ENCODE assay signal across 1 cellular context in the genomic region with DNA sequence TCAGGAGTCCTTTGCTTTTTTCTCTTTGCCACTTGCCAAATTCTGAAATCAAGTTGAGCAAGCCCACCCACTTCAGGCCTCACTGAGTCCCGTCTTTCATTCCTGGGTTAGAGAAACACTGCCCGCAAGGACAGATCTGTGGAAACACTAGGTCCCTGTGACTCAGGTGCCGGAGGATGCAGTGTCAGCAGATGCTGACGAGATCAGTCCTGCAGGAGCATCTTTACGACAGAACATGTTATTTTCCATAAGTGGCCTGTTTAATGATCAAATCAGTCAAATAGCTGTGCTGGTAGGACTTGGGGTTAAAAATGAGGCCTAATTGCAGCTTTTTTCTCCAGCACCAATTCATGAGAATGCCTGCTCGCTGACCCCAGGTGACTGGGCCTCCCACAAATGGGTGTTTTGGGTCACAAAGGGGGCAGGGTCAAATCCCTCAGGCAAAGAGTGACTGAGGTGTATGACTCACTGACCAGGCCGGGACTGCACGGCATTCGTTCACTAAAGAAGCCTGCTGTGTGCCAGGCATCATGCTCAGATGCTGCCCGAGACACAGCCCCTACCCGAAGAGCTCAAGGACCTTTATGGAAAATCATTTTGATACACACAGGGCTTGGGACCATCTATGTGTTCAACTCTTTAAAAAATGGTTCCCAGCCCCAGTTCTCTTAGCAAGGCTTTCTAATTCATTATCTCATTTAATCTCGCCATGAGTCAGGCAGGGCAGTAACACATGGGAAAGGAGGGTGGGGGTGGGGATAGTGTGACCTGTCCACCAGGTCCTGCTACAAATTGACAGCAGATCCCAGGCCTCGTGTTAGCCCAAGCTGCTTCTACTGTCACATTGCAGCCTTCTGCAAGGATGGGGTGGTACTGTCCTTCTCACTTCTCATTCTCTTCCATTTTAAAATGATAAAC.
TF ChIP-seq lines count a peak whose summit lies in the region.

No MANE protein-coding gene starts in this region.

TF ChIP-seq in neural cell, 6 proteins besides CTCF, POLR2A, EP300 and RAD21:
- TF ChIP-seq POLR2AphosphoS5 (IDR thresholded peaks at IDR 0.05), result no peak
- TF ChIP-seq, protein P1, sequence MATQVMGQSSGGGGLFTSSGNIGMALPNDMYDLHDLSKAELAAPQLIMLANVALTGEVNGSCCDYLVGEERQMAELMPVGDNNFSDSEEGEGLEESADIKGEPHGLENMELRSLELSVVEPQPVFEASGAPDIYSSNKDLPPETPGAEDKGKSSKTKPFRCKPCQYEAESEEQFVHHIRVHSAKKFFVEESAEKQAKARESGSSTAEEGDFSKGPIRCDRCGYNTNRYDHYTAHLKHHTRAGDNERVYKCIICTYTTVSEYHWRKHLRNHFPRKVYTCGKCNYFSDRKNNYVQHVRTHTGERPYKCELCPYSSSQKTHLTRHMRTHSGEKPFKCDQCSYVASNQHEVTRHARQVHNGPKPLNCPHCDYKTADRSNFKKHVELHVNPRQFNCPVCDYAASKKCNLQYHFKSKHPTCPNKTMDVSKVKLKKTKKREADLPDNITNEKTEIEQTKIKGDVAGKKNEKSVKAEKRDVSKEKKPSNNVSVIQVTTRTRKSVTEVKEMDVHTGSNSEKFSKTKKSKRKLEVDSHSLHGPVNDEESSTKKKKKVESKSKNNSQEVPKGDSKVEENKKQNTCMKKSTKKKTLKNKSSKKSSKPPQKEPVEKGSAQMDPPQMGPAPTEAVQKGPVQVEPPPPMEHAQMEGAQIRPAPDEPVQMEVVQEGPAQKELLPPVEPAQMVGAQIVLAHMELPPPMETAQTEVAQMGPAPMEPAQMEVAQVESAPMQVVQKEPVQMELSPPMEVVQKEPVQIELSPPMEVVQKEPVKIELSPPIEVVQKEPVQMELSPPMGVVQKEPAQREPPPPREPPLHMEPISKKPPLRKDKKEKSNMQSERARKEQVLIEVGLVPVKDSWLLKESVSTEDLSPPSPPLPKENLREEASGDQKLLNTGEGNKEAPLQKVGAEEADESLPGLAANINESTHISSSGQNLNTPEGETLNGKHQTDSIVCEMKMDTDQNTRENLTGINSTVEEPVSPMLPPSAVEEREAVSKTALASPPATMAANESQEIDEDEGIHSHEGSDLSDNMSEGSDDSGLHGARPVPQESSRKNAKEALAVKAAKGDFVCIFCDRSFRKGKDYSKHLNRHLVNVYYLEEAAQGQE (IDR thresholded peaks at IDR 0.05; ENCODE audit: borderline replicate concordance), result no peak
- TF ChIP-seq MXI1 (conservative IDR thresholded peaks at IDR 0.05; ENCODE audit: poor library complexity, severe bottlenecking), result no peak
- TF ChIP-seq EZH2 (IDR thresholded peaks at IDR 0.05; ENCODE audit: borderline replicate concordance, insufficient read depth, low read length, poor library complexity, severe bottlenecking), result no peak
